Comparison of ENCODE assay signal across 7 cellular contexts in the genomic region with DNA sequence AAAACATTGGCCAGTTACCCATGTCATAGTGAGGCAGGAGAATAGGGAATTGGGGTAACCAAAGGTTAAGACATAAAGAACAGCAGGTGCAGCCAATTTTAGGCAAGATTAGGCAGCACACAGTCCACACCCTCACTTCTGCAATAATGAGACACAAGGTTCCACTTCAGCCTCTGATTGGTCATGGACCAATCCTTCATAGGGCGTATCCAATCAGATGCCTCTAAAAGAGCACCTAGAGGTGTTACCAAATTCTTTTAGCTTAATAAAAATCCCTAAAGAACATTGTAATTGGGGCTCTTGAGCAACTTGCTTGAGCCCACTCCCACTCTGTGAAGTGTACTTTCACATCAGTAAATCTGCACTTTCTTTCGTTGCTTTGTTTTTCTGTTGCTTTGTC.
"Had no signal": no experiment of that assay in that cellular context is flagged by ENCODE, and none has a peak within 500 bp of the region (broad histone marks: within the 10 kb centered on the region; RNA-seq: fewer than 3 reads in every experiment).

No MANE protein-coding gene starts in this region.

- H3K9me3 ChIP-seq: HAP-1 had no signal

- H3K4me3 ChIP-seq: GM23338, HAP-1 had no signal

- H3K4me2 ChIP-seq: GM23338 had no signal

- DNase-seq: H7, KG1 had no signal

- H3K36me3 ChIP-seq: HAP-1 had no signal

- H3K4me1 ChIP-seq: HAP-1 had no signal

- FAIRE-seq: HepG2 had no signal

- H3K27ac ChIP-seq: HL-60 had no signal

- H2AFZ ChIP-seq: GM23338 had no signal

- ATAC-seq: GM23338, HCT116, HepG2 had no signal
